Comparison of ENCODE assay signal across 1 cellular context in the genomic region with DNA sequence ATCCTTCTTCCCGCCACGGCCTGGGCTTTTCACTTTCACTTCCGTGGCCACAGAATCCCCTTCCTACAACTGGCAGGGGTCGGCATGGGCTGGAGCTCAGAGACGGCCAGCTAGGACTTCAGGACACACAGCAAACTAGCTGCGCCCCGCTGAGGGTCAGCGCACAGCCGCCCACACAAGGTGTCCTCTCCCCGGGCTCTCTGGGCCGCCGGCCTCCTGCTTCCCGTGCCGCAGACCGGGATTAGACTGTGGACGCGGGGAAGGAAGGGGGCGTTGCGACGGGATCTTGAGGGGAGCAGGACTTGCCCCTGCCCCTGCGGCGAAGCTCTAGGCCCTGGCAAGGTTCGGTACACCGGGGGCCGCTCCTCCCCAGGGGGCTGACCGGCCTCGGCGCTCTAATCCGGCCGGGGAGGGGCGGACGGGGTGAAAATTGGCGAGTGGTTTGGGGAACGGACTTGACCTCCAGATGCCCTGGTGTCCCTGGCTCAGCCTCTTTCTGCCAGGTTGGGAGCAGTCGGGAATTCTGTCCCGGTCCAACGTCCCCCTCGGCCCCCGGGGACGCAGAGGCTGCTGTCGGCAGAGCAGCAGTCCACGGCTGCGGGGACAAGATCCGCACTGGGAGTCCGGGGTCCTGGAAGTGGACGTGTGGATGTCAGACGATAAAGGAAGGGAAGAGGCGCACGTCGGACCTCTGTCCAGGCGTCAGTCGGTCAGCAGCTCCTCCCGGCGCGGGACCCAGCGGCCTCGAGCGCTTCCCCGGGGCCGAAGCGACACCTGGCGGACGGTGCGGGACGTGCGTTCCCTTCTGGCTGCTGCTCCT.
TF ChIP-seq lines count a peak whose summit lies in the region.

No MANE protein-coding gene starts in this region.

TF ChIP-seq in HepG2, 621 proteins besides CTCF, POLR2A, EP300 and RAD21 (continued from another document):
- TF ChIP-seq, protein P1, sequence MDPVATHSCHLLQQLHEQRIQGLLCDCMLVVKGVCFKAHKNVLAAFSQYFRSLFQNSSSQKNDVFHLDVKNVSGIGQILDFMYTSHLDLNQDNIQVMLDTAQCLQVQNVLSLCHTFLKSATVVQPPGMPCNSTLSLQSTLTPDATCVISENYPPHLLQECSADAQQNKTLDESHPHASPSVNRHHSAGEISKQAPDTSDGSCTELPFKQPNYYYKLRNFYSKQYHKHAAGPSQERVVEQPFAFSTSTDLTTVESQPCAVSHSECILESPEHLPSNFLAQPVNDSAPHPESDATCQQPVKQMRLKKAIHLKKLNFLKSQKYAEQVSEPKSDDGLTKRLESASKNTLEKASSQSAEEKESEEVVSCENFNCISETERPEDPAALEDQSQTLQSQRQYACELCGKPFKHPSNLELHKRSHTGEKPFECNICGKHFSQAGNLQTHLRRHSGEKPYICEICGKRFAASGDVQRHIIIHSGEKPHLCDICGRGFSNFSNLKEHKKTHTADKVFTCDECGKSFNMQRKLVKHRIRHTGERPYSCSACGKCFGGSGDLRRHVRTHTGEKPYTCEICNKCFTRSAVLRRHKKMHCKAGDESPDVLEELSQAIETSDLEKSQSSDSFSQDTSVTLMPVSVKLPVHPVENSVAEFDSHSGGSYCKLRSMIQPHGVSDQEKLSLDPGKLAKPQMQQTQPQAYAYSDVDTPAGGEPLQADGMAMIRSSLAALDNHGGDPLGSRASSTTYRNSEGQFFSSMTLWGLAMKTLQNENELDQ (CRISPR knock-in tag; IDR thresholded peaks at IDR 0.05; ENCODE audit: borderline replicate concordance) = no peak
- TF ChIP-seq ZBTB1 (CRISPR knock-in tag; IDR thresholded peaks at IDR 0.05; ENCODE audit: borderline replicate concordance) (no peak), ZC3H4 (CRISPR knock-in tag; IDR thresholded peaks at IDR 0.05; ENCODE audit: borderline replicate concordance) (no peak), CAMTA2 (CRISPR knock-in tag; IDR thresholded peaks at IDR 0.05; ENCODE audit: borderline replicate concordance) (no peak), ZNF775 (CRISPR knock-in tag; IDR thresholded peaks at IDR 0.05; ENCODE audit: borderline replicate concordance) (no peak), MBNL3 (CRISPR knock-in tag; conservative IDR thresholded peaks at IDR 0.05) (no peak), ZSCAN9 (CRISPR knock-in tag; IDR thresholded peaks at IDR 0.05; ENCODE audit: borderline replicate concordance) (no peak), ARHGAP35 (CRISPR knock-in tag; IDR thresholded peaks at IDR 0.05; ENCODE audit: borderline replicate concordance) (no peak), ELF1 (CRISPR knock-in tag; IDR thresholded peaks at IDR 0.05) (no peak)
- TF ChIP-seq, protein P2, sequence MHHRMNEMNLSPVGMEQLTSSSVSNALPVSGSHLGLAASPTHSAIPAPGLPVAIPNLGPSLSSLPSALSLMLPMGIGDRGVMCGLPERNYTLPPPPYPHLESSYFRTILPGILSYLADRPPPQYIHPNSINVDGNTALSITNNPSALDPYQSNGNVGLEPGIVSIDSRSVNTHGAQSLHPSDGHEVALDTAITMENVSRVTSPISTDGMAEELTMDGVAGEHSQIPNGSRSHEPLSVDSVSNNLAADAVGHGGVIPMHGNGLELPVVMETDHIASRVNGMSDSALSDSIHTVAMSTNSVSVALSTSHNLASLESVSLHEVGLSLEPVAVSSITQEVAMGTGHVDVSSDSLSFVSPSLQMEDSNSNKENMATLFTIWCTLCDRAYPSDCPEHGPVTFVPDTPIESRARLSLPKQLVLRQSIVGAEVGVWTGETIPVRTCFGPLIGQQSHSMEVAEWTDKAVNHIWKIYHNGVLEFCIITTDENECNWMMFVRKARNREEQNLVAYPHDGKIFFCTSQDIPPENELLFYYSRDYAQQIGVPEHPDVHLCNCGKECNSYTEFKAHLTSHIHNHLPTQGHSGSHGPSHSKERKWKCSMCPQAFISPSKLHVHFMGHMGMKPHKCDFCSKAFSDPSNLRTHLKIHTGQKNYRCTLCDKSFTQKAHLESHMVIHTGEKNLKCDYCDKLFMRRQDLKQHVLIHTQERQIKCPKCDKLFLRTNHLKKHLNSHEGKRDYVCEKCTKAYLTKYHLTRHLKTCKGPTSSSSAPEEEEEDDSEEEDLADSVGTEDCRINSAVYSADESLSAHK (CRISPR knock-in tag; IDR thresholded peaks at IDR 0.05; ENCODE audit: borderline replicate concordance) = no peak
- TF ChIP-seq, protein P3, sequence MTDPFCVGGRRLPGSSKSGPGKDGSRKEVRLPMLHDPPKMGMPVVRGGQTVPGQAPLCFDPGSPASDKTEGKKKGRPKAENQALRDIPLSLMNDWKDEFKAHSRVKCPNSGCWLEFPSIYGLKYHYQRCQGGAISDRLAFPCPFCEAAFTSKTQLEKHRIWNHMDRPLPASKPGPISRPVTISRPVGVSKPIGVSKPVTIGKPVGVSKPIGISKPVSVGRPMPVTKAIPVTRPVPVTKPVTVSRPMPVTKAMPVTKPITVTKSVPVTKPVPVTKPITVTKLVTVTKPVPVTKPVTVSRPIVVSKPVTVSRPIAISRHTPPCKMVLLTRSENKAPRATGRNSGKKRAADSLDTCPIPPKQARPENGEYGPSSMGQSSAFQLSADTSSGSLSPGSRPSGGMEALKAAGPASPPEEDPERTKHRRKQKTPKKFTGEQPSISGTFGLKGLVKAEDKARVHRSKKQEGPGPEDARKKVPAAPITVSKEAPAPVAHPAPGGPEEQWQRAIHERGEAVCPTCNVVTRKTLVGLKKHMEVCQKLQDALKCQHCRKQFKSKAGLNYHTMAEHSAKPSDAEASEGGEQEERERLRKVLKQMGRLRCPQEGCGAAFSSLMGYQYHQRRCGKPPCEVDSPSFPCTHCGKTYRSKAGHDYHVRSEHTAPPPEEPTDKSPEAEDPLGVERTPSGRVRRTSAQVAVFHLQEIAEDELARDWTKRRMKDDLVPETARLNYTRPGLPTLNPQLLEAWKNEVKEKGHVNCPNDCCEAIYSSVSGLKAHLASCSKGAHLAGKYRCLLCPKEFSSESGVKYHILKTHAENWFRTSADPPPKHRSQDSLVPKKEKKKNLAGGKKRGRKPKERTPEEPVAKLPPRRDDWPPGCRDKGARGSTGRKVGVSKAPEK (CRISPR knock-in tag; IDR thresholded peaks at IDR 0.05; ENCODE audit: borderline replicate concordance) = no peak
- TF ChIP-seq, protein P4, sequence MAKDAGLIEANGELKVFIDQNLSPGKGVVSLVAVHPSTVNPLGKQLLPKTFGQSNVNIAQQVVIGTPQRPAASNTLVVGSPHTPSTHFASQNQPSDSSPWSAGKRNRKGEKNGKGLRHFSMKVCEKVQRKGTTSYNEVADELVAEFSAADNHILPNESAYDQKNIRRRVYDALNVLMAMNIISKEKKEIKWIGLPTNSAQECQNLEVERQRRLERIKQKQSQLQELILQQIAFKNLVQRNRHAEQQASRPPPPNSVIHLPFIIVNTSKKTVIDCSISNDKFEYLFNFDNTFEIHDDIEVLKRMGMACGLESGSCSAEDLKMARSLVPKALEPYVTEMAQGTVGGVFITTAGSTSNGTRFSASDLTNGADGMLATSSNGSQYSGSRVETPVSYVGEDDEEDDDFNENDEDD (CRISPR knock-in tag; IDR thresholded peaks at IDR 0.05; ENCODE audit: borderline replicate concordance) = peak; percentile 23; the same call in 1 of the 2 replicates
TF ChIP-seq in HepG2: peak in this region for 51.
